ENCODE assay signal across 1 cellular context in the genomic region with DNA sequence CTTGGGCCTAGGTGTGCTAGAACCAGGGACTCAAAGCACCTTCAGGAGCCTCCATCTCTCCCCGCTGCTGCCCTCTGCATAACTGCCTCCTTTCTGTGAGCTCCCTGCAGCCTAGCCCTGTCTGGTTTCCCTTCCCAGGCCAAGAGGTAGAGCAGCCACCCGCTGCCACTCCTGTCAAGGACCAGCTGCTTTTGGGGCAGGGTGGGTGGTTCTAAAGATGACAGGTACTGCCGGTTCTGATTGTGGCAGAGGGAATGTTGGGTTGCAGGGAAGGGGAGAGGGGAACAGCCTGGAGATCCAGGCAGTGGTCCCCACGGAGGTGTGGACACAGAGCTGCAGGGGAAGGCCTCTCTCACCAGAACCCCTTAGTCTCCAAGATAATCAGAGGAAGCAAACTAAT.
TF ChIP-seq lines count a peak whose summit lies in the region.

No MANE protein-coding gene starts in this region.

TF ChIP-seq in IMR-90, 13 proteins besides CTCF, POLR2A, EP300 and RAD21:
- no peak for TF ChIP-seq FOS (IDR thresholded peaks at IDR 0.05; ENCODE audit: low read depth, low read length)
- TF ChIP-seq, protein P1, sequence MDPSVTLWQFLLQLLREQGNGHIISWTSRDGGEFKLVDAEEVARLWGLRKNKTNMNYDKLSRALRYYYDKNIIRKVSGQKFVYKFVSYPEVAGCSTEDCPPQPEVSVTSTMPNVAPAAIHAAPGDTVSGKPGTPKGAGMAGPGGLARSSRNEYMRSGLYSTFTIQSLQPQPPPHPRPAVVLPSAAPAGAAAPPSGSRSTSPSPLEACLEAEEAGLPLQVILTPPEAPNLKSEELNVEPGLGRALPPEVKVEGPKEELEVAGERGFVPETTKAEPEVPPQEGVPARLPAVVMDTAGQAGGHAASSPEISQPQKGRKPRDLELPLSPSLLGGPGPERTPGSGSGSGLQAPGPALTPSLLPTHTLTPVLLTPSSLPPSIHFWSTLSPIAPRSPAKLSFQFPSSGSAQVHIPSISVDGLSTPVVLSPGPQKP (IDR thresholded peaks at IDR 0.05; ENCODE audit: borderline replicate concordance, low read depth, low read length), result no peak
- no peak for TF ChIP-seq SMC3 (IDR thresholded peaks at IDR 0.05; ENCODE audit: low read depth, low read length)
- no peak for TF ChIP-seq RFX5 (IDR thresholded peaks at IDR 0.05; ENCODE audit: low read depth, low read length)
- no peak for TF ChIP-seq CHD1 (IDR thresholded peaks at IDR 0.05; ENCODE audit: low read depth, low read length)
- TF ChIP-seq, protein P2, sequence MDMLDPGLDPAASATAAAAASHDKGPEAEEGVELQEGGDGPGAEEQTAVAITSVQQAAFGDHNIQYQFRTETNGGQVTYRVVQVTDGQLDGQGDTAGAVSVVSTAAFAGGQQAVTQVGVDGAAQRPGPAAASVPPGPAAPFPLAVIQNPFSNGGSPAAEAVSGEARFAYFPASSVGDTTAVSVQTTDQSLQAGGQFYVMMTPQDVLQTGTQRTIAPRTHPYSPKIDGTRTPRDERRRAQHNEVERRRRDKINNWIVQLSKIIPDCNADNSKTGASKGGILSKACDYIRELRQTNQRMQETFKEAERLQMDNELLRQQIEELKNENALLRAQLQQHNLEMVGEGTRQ (IDR thresholded peaks at IDR 0.05; ENCODE audit: low read depth, low read length), result no peak
- no peak for TF ChIP-seq CEBPB (IDR thresholded peaks at IDR 0.05; ENCODE audit: low read depth, low read length)
- TF ChIP-seq BHLHE40 (IDR thresholded peaks at IDR 0.05; ENCODE audit: low read depth, low read length), result no peak
- TF ChIP-seq MAFK (IDR thresholded peaks at IDR 0.05; ENCODE audit: low read depth, low read length), result no peak
- no peak for TF ChIP-seq NFE2L2 (IDR thresholded peaks at IDR 0.05; ENCODE audit: low read depth, low read length)
- no peak for TF ChIP-seq MAZ (IDR thresholded peaks at IDR 0.05; ENCODE audit: borderline replicate concordance, low read depth, low read length)
- no peak for TF ChIP-seq MXI1 (IDR thresholded peaks at IDR 0.05; ENCODE audit: borderline replicate concordance, low read depth, low read length)
- TF ChIP-seq RCOR1 (IDR thresholded peaks at IDR 0.05; ENCODE audit: insufficient replicate concordance, low read length), result no peak
